Comparison of ENCODE assay signal across 10 cellular contexts in the genomic region with DNA sequence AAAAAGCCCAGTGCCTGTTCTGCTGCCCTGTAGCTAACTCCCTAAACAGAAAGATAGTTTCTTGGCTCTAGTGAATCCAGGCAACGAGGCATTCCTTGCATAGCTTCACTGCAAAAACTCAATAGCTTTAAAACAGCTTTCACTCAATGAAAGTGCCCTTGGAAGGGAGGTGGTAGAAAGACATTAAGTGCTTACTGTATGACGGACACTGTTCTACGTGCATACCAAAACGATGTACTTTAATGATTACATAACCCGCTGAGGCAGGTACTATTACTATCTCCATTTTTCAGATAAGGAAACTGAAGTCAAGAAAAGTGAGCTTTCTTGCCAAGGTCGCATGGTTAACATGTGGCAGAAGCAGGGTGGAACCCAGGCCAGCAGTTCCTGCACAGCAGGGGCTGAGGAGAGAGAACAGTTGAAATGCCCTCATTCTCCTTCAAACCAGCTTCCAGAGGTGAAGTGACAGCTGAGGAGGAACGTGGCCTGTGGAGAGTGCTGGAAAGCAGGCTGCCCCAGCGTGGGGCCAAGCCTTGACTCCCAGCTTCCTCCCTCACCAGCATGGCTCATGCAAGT.
A peak's percentile ranks its signal among the peaks of the same experiment; 100 is the strongest.
DNase-seq lines count a peak whose midpoint lies in the region; TF ChIP-seq lines count a peak whose summit lies in the region.
"Had no signal": no experiment of that assay in that cellular context is flagged by ENCODE, and none has a peak within 500 bp of the region (broad histone marks: within the 10 kb centered on the region; RNA-seq: fewer than 3 reads in every experiment).

No MANE protein-coding gene starts in this region.

- no peak overlapping the region for H3K4me3 Mint-ChIP-seq in endodermal cell
- H3K4me3 Mint-ChIP-seq: naive thymus-derived CD4-positive, alpha-beta T cell had no signal

- no peak overlapping the region for H3K27ac Mint-ChIP-seq in endodermal cell
- H3K27ac Mint-ChIP-seq: naive thymus-derived CD4-positive, alpha-beta T cell had no signal

- H3K27me3 ChIP-seq in SK-N-SH (ENCODE audit: insufficient read depth), result no peaks in the 10 kb centered on the region
- H3K27me3 ChIP-seq in endodermal cell (ENCODE audit: control insufficient read depth, insufficient read depth, low read length, poor library complexity, severe bottlenecking), result no peaks in the 10 kb centered on the region
- no peaks in the 10 kb centered on the region for H3K27me3 ChIP-seq in transverse colon
- H3K27me3 ChIP-seq: foreskin keratinocyte had no signal

- H3K36me3 ChIP-seq in SK-N-SH (replicated peaks in 1 of 2; ENCODE audit: control insufficient read depth in 1 of 2, insufficient read depth in 2 of 2, low read length in 1 of 2), result peaks cover 0 to 11% of the 10 kb centered on the region in 2 experiments
- H3K36me3 ChIP-seq in endodermal cell (ENCODE audit: control insufficient read depth, insufficient read depth, low read length), result peaks cover 5% of the 10 kb centered on the region
- peaks cover 3% of the 10 kb centered on the region for H3K36me3 ChIP-seq in mesodermal cell (ENCODE audit: control insufficient read depth, insufficient read depth, low read length)
- no peaks in the 10 kb centered on the region for H3K36me3 ChIP-seq in transverse colon

- DNase-seq in SK-N-SH (no peak), endodermal cell (peak; percentile 61), transverse colon (no peak), NCI-H446 (lab: John Stamatoyannopoulos, UW) (no peak), amniotic stem cell (lab: John Stamatoyannopoulos, UW) (no peak), SIG-M5 (lab: John Stamatoyannopoulos, UW) (no peak)
- DNase-seq: activated naive CD4-positive, alpha-beta T cell treated with Interleukin-2 at 50 U/mL for 16 hours; naive thymus-derived CD4-positive, alpha-beta T cell had no signal

- H3K4me2 ChIP-seq in SK-N-SH, result peak overlapping the region; percentile 59; the same call in 1 of the 2 replicates

- no peaks in the 10 kb centered on the region for H3K9me3 ChIP-seq in SK-N-SH
- H3K9me3 ChIP-seq in endodermal cell (ENCODE audit: control insufficient read depth, low read length), result no peaks in the 10 kb centered on the region
- H3K9me3 ChIP-seq in mesodermal cell (ENCODE audit: control insufficient read depth, low read length), result no peaks in the 10 kb centered on the region
- H3K9me3 ChIP-seq in transverse colon, result no peaks in the 10 kb centered on the region

- H3K4me3 ChIP-seq in SK-N-SH (ENCODE audit: low read depth in 2 of 2, low read length in 1 of 2) (no peak overlapping the region), endodermal cell (ENCODE audit: low read length) (no peak overlapping the region), mesodermal cell (ENCODE audit: extremely low read depth, insufficient read depth, low read length, poor library complexity, severe bottlenecking) (no peak overlapping the region), transverse colon (no peak overlapping the region)

- H4K20me1 ChIP-seq in SK-N-SH (ENCODE audit: insufficient read depth), result no peaks in the 10 kb centered on the region

- no peaks in the 10 kb centered on the region for H3K27me3 Mint-ChIP-seq in endodermal cell (ENCODE audit: insufficient read depth)

- peaks cover 18% of the 10 kb centered on the region for H3K36me3 Mint-ChIP-seq in endodermal cell (ENCODE audit: low read depth)
- H3K36me3 Mint-ChIP-seq: naive thymus-derived CD4-positive, alpha-beta T cell had no signal

- peaks cover 24% of the 10 kb centered on the region for H3K4me1 Mint-ChIP-seq in endodermal cell
- H3K4me1 Mint-ChIP-seq: naive thymus-derived CD4-positive, alpha-beta T cell had no signal

- 76% methylated on average over 7 of the region's 8 CpGs for WGBS in SK-N-SH (ENCODE audit: low lambda C conversion rate)
- 67 to 73% methylated on average over 5 to 8 of the region's 8 CpGs for WGBS in endodermal cell (ENCODE audit: insufficient coverage in 1 of 2, insufficient read length in 1 of 2), 2 experiments
- WGBS in mesodermal cell (ENCODE audit: insufficient coverage in 2 of 2), 2 experiments, result 61 to 80% methylated on average over 2 to 7 of the region's 8 CpGs
- 51 to 54% methylated on average over 6 to 8 of the region's 8 CpGs for WGBS in transverse colon (ENCODE audit: low coverage in 1 of 2), 2 donors

- H3K9ac ChIP-seq in SK-N-SH (no peak overlapping the region), endodermal cell (ENCODE audit: extremely low read depth, low read length, poor library complexity, severe bottlenecking) (no peak overlapping the region)

- TF ChIP-seq POLR2A in transverse colon (IDR thresholded peaks at IDR 0.05), result no peak

- H2AFZ ChIP-seq in SK-N-SH (ENCODE audit: low read depth), result no peak overlapping the region

- POLR2A ChIA-PET in SK-N-SH (lab: Yijun Ruan, JAX), result no interaction called here

- no peaks in the 10 kb centered on the region for H3K79me2 ChIP-seq in SK-N-SH (ENCODE audit: insufficient read depth)

- TF ChIP-seq CTCF in SK-N-SH (IDR thresholded peaks at IDR 0.05) (no peak), endodermal cell (conservative IDR thresholded peaks at IDR 0.05) (no peak), transverse colon (IDR thresholded peaks at IDR 0.05) (no peak)

- H3K27ac ChIP-seq in SK-N-SH (ENCODE audit: low read depth in 2 of 2, low read length in 1 of 2) (peak overlapping the region; percentile 75 to 80), endodermal cell (ENCODE audit: low read depth, low read length) (no peak overlapping the region), mesodermal cell (ENCODE audit: low read depth, low read length, severe bottlenecking) (peak overlapping the region; percentile 74), transverse colon (peak overlapping the region; percentile 66 to 79 (median 76))
- H3K27ac ChIP-seq: foreskin keratinocyte had no signal

- peaks cover 22% of the 10 kb centered on the region for H3F3A ChIP-seq in SK-N-SH (replicated peaks; ENCODE audit: insufficient read depth)

- no peak for TF ChIP-seq RAD21 in SK-N-SH (IDR thresholded peaks at IDR 0.05; ENCODE audit: low read length)

- H3K4me1 ChIP-seq in SK-N-SH (ENCODE audit: control insufficient read depth in 1 of 2, insufficient read depth in 2 of 2, low read depth in 1 of 2, low read length in 1 of 2) (peaks cover 28 to 41% of the 10 kb centered on the region in 2 experiments), endodermal cell (ENCODE audit: control insufficient read depth, insufficient read depth, low read length) (no peaks in the 10 kb centered on the region), mesodermal cell (ENCODE audit: control insufficient read depth, insufficient read depth, low read length, poor library complexity, severe bottlenecking) (peaks cover 39% of the 10 kb centered on the region), transverse colon (peaks cover 12 to 46% (median 17%) of the 10 kb centered on the region in 4 donors)

- H3K9me2 ChIP-seq in SK-N-SH, result no peaks in the 10 kb centered on the region

- CTCF ChIA-PET in SK-N-SH (lab: Yijun Ruan, JAX), result interaction anchor here (0.8 to 2.3 kb wide), 2 partner anchors 10 to 156 kb away, joined by 4 to 13 read pairs; no protein-coding TSS in a partner anchor

- in situ Hi-C loops in transverse colon (cut with MboI; ENCODE audit: low pct_ligation_motif_present in 1 of 4, low pct_unique_long_range_greater_than_20kb in 1 of 4, low sequenced_read_pairs in 3 of 4), result no loop called here

- intact Hi-C loops in transverse colon (cut with DNase I; ENCODE audit: low total_unique reads), result loop anchor here (5.0 kb wide), 1 partner anchor 145 kb away; no protein-coding TSS in a partner anchor

- H3K9me3 Mint-ChIP-seq in endodermal cell, result no peaks in the 10 kb centered on the region

- no peak for TF ChIP-seq EP300 in SK-N-SH (IDR thresholded peaks at IDR 0.05; ENCODE audit: borderline replicate concordance in 1 of 2, low read depth in 1 of 2, low read length in 1 of 2)
- no peak for TF ChIP-seq EP300 in transverse colon (IDR thresholded peaks at IDR 0.05; ENCODE audit: low read depth)

TF ChIP-seq in SK-N-SH, 30 proteins besides CTCF, POLR2A, EP300 and RAD21 (continues in another document):
- TF ChIP-seq EZH2phosphoT487 (IDR thresholded peaks at IDR 0.05; ENCODE audit: borderline replicate concordance, low read depth), result no peak
- no peak for TF ChIP-seq NFIC (IDR thresholded peaks at IDR 0.05; ENCODE audit: borderline replicate concordance)
- no peak for TF ChIP-seq TAF1 (IDR thresholded peaks at IDR 0.05; ENCODE audit: borderline replicate concordance, low read depth, low read length)
- TF ChIP-seq GABPA (IDR thresholded peaks at IDR 0.05; ENCODE audit: low read depth), result no peak
- TF ChIP-seq ZBTB33 (IDR thresholded peaks at IDR 0.05; ENCODE audit: borderline replicate concordance, low read depth), result no peak
- no peak for TF ChIP-seq NRF1 (IDR thresholded peaks at IDR 0.05; ENCODE audit: low read depth, low read length)
- TF ChIP-seq GATA2 (CRISPR knock-in tag; IDR thresholded peaks at IDR 0.05), result no peak
- TF ChIP-seq PBX3 (IDR thresholded peaks at IDR 0.05), result no peak
- no peak for TF ChIP-seq FOXJ3 (CRISPR knock-in tag; IDR thresholded peaks at IDR 0.05)
- no peak for TF ChIP-seq TEAD4 (IDR thresholded peaks at IDR 0.05; ENCODE audit: borderline replicate concordance, insufficient read depth)
- no peak for TF ChIP-seq ELF1 (IDR thresholded peaks at IDR 0.05)
- TF ChIP-seq FOXM1 (IDR thresholded peaks at IDR 0.05; ENCODE audit: low read depth), result no peak
